8 cellular contexts compared by ENCODE assay signal in the genomic region with DNA sequence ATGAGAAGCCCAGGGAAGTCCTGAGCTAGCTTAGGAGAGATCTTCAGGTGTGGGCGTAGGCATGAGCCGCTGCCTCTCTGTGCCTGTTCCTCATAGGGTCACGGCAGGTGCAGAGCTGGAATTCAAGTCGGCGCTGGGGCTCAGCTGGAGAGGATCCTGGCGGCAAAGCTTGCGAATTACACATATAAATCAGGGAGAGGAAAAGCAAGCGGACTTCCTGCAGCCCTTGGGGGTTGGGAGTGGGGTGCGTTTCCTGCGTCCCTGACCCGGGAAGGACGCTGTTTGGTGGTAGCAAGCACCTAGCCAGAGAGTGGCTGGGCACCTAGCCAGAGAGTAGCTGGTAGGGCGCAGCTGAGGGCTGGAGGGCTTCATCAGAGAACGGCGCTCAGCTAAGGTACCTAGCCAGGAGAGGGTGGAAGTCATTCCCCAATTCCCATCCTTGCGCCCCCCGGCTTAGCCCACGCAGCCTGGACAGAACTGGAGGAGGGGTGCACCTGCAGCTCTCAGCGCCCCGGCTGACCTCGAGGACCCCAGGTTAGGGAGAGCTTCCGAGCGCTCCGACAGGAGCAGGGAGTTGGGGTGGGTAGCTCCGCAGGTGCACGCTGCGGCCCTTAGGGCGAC. TPM values are rescaled to one million over a fixed set of nuclear protein-coding genes. Genes with fewer than 3 reads are reported as not detected.
A peak's percentile ranks its signal among the peaks of the same experiment; 100 is the strongest.
DNase-seq lines count a peak whose midpoint lies in the region; ATAC-seq and TF ChIP-seq lines count a peak whose summit lies in the region.

No MANE protein-coding gene starts in this region.

- intact Hi-C loops in naive thymus-derived CD4-positive, alpha-beta T cell (cut with micrococcal nuclease): loop anchor here (1.0 to 10.0 kb wide), 8 partner anchors 69 to 631 kb away; partner anchors contain the start of genes ADCY3 (in 1 of the 2), DTNB (in 1 of the 2) and NCOA1 (in 1 of the 2)

- peak; percentile 1 for ATAC-seq in HG02885 (IDR thresholded peaks at IDR 0.05; ENCODE audit: poor library complexity, unreplicated experiment)
- peak; percentile 1 for ATAC-seq in activated CD8-positive, alpha-beta T cell treated with anti-CD3 and anti-CD28 coated beads, Interleukin-2, amount 10 ng/mL, durations not matched to agents 7 days and 5 days
- peak; percentile 1 for ATAC-seq in naive thymus-derived CD4-positive, alpha-beta T cell
- ATAC-seq in GM18498 (IDR thresholded peaks at IDR 0.05; ENCODE audit: unreplicated experiment): no peak

- DNase-seq in EH (ENCODE audit: low read depth) (peak; percentile 48), NCI-H2171 treated with DMSO at 0.1 percent for 48 hours (lab: John Stamatoyannopoulos, UW) (peak; percentile 95), fibroblast of pulmonary artery (ENCODE audit: low read depth) (peak; percentile 36)
- DNase-seq in activated CD8-positive, alpha-beta T cell treated with anti-CD3 and anti-CD28 coated beads, Interleukin-2, amount 10 ng/mL, durations not matched to agents 7 days and 5 days: peak; percentile 30
- peak in 6 of 9 donors; percentile 7 to 39 (median 24) for DNase-seq in naive thymus-derived CD4-positive, alpha-beta T cell

- peak overlapping the region; percentile 67 for H3K4me3 Mint-ChIP-seq in activated CD8-positive, alpha-beta T cell treated with anti-CD3 and anti-CD28 coated beads, Interleukin-2, amount 10 ng/mL, durations not matched to agents 7 days and 5 days
- peak overlapping the region; percentile 78 to 90 (median 88) for H3K4me3 Mint-ChIP-seq in naive thymus-derived CD4-positive, alpha-beta T cell

- H3K4me1 Mint-ChIP-seq in activated CD8-positive, alpha-beta T cell treated with anti-CD3 and anti-CD28 coated beads, Interleukin-2, amount 10 ng/mL, durations not matched to agents 7 days and 5 days (ENCODE audit: low read depth): peaks cover 35% of the 10 kb centered on the region
- peaks cover 18 to 30% (median 20%) of the 10 kb centered on the region in 7 donors for H3K4me1 Mint-ChIP-seq in naive thymus-derived CD4-positive, alpha-beta T cell

- no peaks in the 10 kb centered on the region for H3K36me3 Mint-ChIP-seq in activated CD8-positive, alpha-beta T cell treated with anti-CD3 and anti-CD28 coated beads, Interleukin-2, amount 10 ng/mL, durations not matched to agents 7 days and 5 days (ENCODE audit: low read depth)
- H3K36me3 Mint-ChIP-seq in naive thymus-derived CD4-positive, alpha-beta T cell: no peaks in the 10 kb centered on the region

- no peaks in the 10 kb centered on the region for H3K9me3 ChIP-seq in naive thymus-derived CD4-positive, alpha-beta T cell (ENCODE audit: control insufficient read depth in 2 of 3, low read length in 3 of 3)

- peaks cover 13 to 17% of the 10 kb centered on the region in 2 donors for H3K4me1 ChIP-seq in naive thymus-derived CD4-positive, alpha-beta T cell (ENCODE audit: control insufficient read depth in 2 of 2, insufficient read depth in 2 of 2, low read length in 2 of 2)
- H3K4me1 ChIP-seq in urinary bladder (ENCODE audit: insufficient read depth): no peaks in the 10 kb centered on the region

- POLR2A ChIA-PET in activated CD8-positive, alpha-beta T cell treated with anti-CD3 and anti-CD28 coated beads, Interleukin-2, amount 10 ng/mL, durations not matched to agents 7 days and 5 days (lab: Charles Lee): no interaction called here
- POLR2A ChIA-PET in naive thymus-derived CD4-positive, alpha-beta T cell (lab: Charles Lee): interaction anchor here (0.6 kb wide), 1 partner anchor 878 kb away, joined by 3 read pairs; no protein-coding TSS in a partner anchor

- CTCF ChIA-PET in activated CD8-positive, alpha-beta T cell treated with anti-CD3 and anti-CD28 coated beads, Interleukin-2, amount 10 ng/mL, durations not matched to agents 7 days and 5 days (lab: Charles Lee): interaction anchor here (0.9 to 1.3 kb wide), 4 partner anchors 66 to 156 kb away, joined by 3 to 5 read pairs (median 3); no protein-coding TSS in a partner anchor
- CTCF ChIA-PET in naive thymus-derived CD4-positive, alpha-beta T cell (lab: Charles Lee): no interaction called here

- peaks cover 7 to 8% of the 10 kb centered on the region in 2 donors for H3K27me3 ChIP-seq in naive thymus-derived CD4-positive, alpha-beta T cell (ENCODE audit: control insufficient read depth in 2 of 2, insufficient read depth in 2 of 2, low read length in 2 of 2)

- no peak overlapping the region for H3K27ac ChIP-seq in naive thymus-derived CD4-positive, alpha-beta T cell (ENCODE audit: low read depth, low read length)
- H3K27ac ChIP-seq in urinary bladder (ENCODE audit: low read depth): no peak overlapping the region

- H3K27me3 Mint-ChIP-seq in activated CD8-positive, alpha-beta T cell treated with anti-CD3 and anti-CD28 coated beads, Interleukin-2, amount 10 ng/mL, durations not matched to agents 7 days and 5 days (ENCODE audit: low read depth): peaks cover 46% of the 10 kb centered on the region
- H3K27me3 Mint-ChIP-seq in naive thymus-derived CD4-positive, alpha-beta T cell: peaks cover 30 to 57% (median 32%) of the 10 kb centered on the region in 5 donors

- peak; percentile 19 for TF ChIP-seq CTCF in fibroblast of pulmonary artery (IDR thresholded peaks at IDR 0.05; ENCODE audit: low read length, missing control alignments)

- no peak overlapping the region for H3K27ac Mint-ChIP-seq in activated CD8-positive, alpha-beta T cell treated with anti-CD3 and anti-CD28 coated beads, Interleukin-2, amount 10 ng/mL, durations not matched to agents 7 days and 5 days
- peak overlapping the region in 5 of 9 donors; percentile 8 to 88 (median 63) for H3K27ac Mint-ChIP-seq in naive thymus-derived CD4-positive, alpha-beta T cell

- H3K9me3 Mint-ChIP-seq in activated CD8-positive, alpha-beta T cell treated with anti-CD3 and anti-CD28 coated beads, Interleukin-2, amount 10 ng/mL, durations not matched to agents 7 days and 5 days (ENCODE audit: insufficient read depth): no peaks in the 10 kb centered on the region
- peaks cover 0 to 2% (median 0%) of the 10 kb centered on the region in 11 donors for H3K9me3 Mint-ChIP-seq in naive thymus-derived CD4-positive, alpha-beta T cell

- no peaks in the 10 kb centered on the region for H3K36me3 ChIP-seq in naive thymus-derived CD4-positive, alpha-beta T cell (ENCODE audit: control insufficient read depth in 2 of 3, insufficient read depth in 3 of 3, low read length in 3 of 3)
- no peaks in the 10 kb centered on the region for H3K36me3 ChIP-seq in urinary bladder (ENCODE audit: insufficient read depth)

- H3K4me3 ChIP-seq in fibroblast of pulmonary artery (replicated peaks; ENCODE audit: low read depth, low read length) (no peak overlapping the region), urinary bladder (ENCODE audit: low read depth, low read length) (peak overlapping the region; percentile 26)
- peak overlapping the region; percentile 73 for H3K4me3 ChIP-seq in naive thymus-derived CD4-positive, alpha-beta T cell (ENCODE audit: low read length)

- WGBS in urinary bladder: 4% methylated on average over 28 of the region's 28 CpGs

RNA-seq across cellular contexts. Expression of gene EFR3B, which starts 0.5 kb away (rescaled TPM):
- total RNA-seq in activated CD8-positive, alpha-beta T cell treated with anti-CD3 and anti-CD28 coated beads, Interleukin-2, amount 10 ng/mL, durations not matched to agents 7 days and 5 days: under 1 TPM; 0.05 TPM
- total RNA-seq in naive thymus-derived CD4-positive, alpha-beta T cell: under 1 TPM in 3 of 5 experiments, not detected in 2; 0.05 to 0.08 (median 0.07) TPM
- under 1 TPM in 1 of 2 donors, not detected in 1; 0.10 TPM for polyA plus RNA-seq in naive thymus-derived CD4-positive, alpha-beta T cell
- 3.8 TPM for total RNA-seq in urinary bladder
- 0.51 TPM for polyA plus RNA-seq in urinary bladder

Comparison
In these comparisons a context has a peak if more than half of its experiments do, and no peak if none do; other contexts are left out.
1. DNase-seq: peak in every context shown above with its lines; median percentile 95 in NCI-H2171 treated with DMSO at 0.1 percent for 48 hours; 48 in EH; 36 in fibroblast of pulmonary artery; 30 in activated CD8-positive, alpha-beta T cell treated with anti-CD3 and anti-CD28 coated beads, Interleukin-2, amount 10 ng/mL, durations not matched to agents 7 days and 5 days; 24 in naive thymus-derived CD4-positive, alpha-beta T cell.